ENCODE assay signal across 7 cellular contexts in the genomic region with DNA sequence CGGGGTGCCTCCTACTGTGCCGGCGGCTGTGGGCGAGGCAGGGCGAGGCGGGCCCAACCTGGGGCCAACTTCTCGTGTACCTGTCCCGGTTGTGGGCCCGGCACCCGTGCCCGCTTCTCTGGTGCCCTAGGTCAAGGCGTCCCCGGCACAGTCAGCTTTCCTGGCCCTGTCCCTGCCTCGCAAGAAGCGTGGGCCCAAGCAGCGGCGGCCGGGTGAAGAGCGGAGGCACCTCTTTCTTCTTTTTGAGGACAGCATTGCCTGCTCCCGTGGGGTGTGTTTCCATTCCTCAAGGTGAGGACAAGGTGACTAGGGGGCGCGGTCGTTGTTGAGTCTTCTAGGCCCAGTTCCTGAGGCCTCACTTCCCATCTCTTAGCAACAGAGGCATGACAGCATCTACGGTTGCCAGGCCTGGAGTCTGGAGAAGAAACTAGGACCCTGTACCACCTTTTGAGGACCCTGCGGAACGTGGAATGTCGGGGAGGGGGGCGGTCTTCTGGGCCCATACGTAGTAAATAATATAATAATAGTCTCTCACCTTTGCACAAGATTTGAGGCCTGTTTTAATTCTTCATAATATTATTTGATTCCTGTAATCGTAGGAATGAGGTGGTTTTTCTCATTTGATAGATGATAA. TPM values are rescaled to one million over a fixed set of nuclear protein-coding genes. Genes with fewer than 3 reads are reported as not detected.
DNase-seq lines count a peak whose midpoint lies in the region; ATAC-seq, FAIRE-seq and TF ChIP-seq lines count a peak whose summit lies in the region.

No MANE protein-coding gene starts in this region.

- H3K4me1 ChIP-seq in Peyer's patch: peaks cover 0 to 58% (median 3%) of the 10 kb centered on the region in 4 donors
- peaks cover 10% of the 10 kb centered on the region for H3K4me1 ChIP-seq in effector memory CD4-positive, alpha-beta T cell (ENCODE audit: control insufficient read depth, insufficient read depth, low read length, poor library complexity, severe bottlenecking)
- peaks cover 9 to 49% of the 10 kb centered on the region in 2 donors for H3K4me1 ChIP-seq in muscle layer of duodenum (ENCODE audit: control insufficient read depth in 1 of 2, insufficient read depth in 2 of 2, low read length in 2 of 2)

- H3K27ac ChIP-seq in Peyer's patch: peak overlapping the region; percentile 89 to 97 (median 96)
- peak overlapping the region; percentile 97 for H3K27ac ChIP-seq in effector memory CD4-positive, alpha-beta T cell (ENCODE audit: insufficient read depth, low read length, poor library complexity, severe bottlenecking)
- peak overlapping the region; percentile 98 for H3K27ac ChIP-seq in muscle layer of duodenum (ENCODE audit: low read length)

- no peaks in the 10 kb centered on the region for H3K27me3 ChIP-seq in Peyer's patch
- no peaks in the 10 kb centered on the region for H3K27me3 ChIP-seq in effector memory CD4-positive, alpha-beta T cell (replicated peaks; ENCODE audit: control insufficient read depth, insufficient read depth, low read length, poor library complexity, severe bottlenecking)
- H3K27me3 ChIP-seq in muscle layer of duodenum (ENCODE audit: low read depth, low read length): no peaks in the 10 kb centered on the region

- DNase-seq in GM12891 (ENCODE audit: insufficient read length, low spot score): no peak
- DNase-seq in Peyer's patch: peak in 2 of 3 donors; percentile 38 to 79
- no peak for DNase-seq in effector memory CD4-positive, alpha-beta T cell
- DNase-seq in H54 (ENCODE audit: insufficient read length, low spot score): no peak
- DNase-seq in GM12892 (ENCODE audit: insufficient read length): no peak

- FAIRE-seq in GM12891 (lab: Jason Lieb, UNC): peak; percentile 23
- FAIRE-seq in H54 (lab: Jason Lieb, UNC): no peak
- FAIRE-seq in GM12892 (lab: Jason Lieb, UNC): no peak

- H3K4me3 ChIP-seq in Peyer's patch (peak overlapping the region; percentile 78 to 99 (median 84)), muscle layer of duodenum (ENCODE audit: low read depth in 1 of 2, low read length in 2 of 2) (peak overlapping the region; percentile 83 to 100)
- H3K4me3 ChIP-seq in effector memory CD4-positive, alpha-beta T cell (ENCODE audit: insufficient read depth, low read depth, low read length, poor library complexity, severe bottlenecking): peak overlapping the region; percentile 81

- no peaks in the 10 kb centered on the region for H3K9me3 ChIP-seq in Peyer's patch
- H3K9me3 ChIP-seq in effector memory CD4-positive, alpha-beta T cell (ENCODE audit: control insufficient read depth, low read length): no peaks in the 10 kb centered on the region
- no peaks in the 10 kb centered on the region for H3K9me3 ChIP-seq in muscle layer of duodenum (ENCODE audit: control insufficient read depth in 1 of 2, low read length in 2 of 2)

- no peak for TF ChIP-seq CTCF in Peyer's patch (IDR thresholded peaks at IDR 0.05)

- TF ChIP-seq POLR2A in GM12891 (IDR thresholded peaks at IDR 0.05; ENCODE audit: low read depth, low read length): no peak
- TF ChIP-seq POLR2A in Peyer's patch (IDR thresholded peaks at IDR 0.05): no peak
- no peak for TF ChIP-seq POLR2A in H54 (IDR thresholded peaks at IDR 0.05; ENCODE audit: low read depth, low read length)
- no peak for TF ChIP-seq POLR2A in GM12892 (IDR thresholded peaks at IDR 0.05; ENCODE audit: low read depth, low read length)

- peak; percentile 22 for ATAC-seq in HG02571 (IDR thresholded peaks at IDR 0.05; ENCODE audit: unreplicated experiment)

- peaks cover 0 to 45% (median 2%) of the 10 kb centered on the region in 3 donors for H3K36me3 ChIP-seq in Peyer's patch
- peaks cover 32% of the 10 kb centered on the region for H3K36me3 ChIP-seq in effector memory CD4-positive, alpha-beta T cell (ENCODE audit: control insufficient read depth, insufficient read depth, low read length)
- H3K36me3 ChIP-seq in muscle layer of duodenum (ENCODE audit: control insufficient read depth in 1 of 2, insufficient read depth in 2 of 2, low read length in 2 of 2): peaks cover 27 to 38% of the 10 kb centered on the region in 2 donors

TF ChIP-seq in GM12891, 5 proteins besides CTCF, POLR2A, EP300 and RAD21:
- TF ChIP-seq PAX5 (IDR thresholded peaks at IDR 0.05; ENCODE audit: insufficient read depth, low read length, severe bottlenecking) (no peak), POU2F2 (IDR thresholded peaks at IDR 0.05; ENCODE audit: low read depth, low read length) (0 out of 2 replicates have a peak, but pooled peaks have one; percentile 2)

RNA-seq across cellular contexts. Expression of a gene that starts 0.4 kb away (rescaled TPM):
- 86.0 TPM for polyA plus RNA-seq in GM12891 (2012; ENCODE audit: low read depth, missing spikeins)
- total RNA-seq in Peyer's patch: 100 to 1,000 TPM; 115 to 394 (median 356) TPM
- polyA plus RNA-seq in GM12892 (2012; ENCODE audit: missing spikeins): 66.5 TPM

RNA-seq across cellular contexts. Expression of a gene that starts 0.8 kb away (rescaled TPM):
- 41.2 TPM for polyA plus RNA-seq in GM12891 (2012; ENCODE audit: low read depth, missing spikeins)
- 10 to 100 TPM; 20.6 to 31.3 (median 23.0) TPM for total RNA-seq in Peyer's patch
- polyA plus RNA-seq in GM12892 (2012; ENCODE audit: missing spikeins): 46.5 TPM

RNA-seq across cellular contexts. Expression of a gene that starts 22.7 kb away (rescaled TPM):
- polyA plus RNA-seq in GM12891 (2012; ENCODE audit: low read depth, missing spikeins): 10.5 TPM
- total RNA-seq in Peyer's patch: 10 to 100 TPM; 18.2 to 78.6 (median 74.4) TPM
- polyA plus RNA-seq in GM12892 (2012; ENCODE audit: missing spikeins): 7.9 TPM

Comparison
In these comparisons a context has a peak if more than half of its experiments do, and no peak if none do; other contexts are left out.
1. DNase-seq: peak in Peyer's patch (2 of 3); none in GM12891 (single experiment), effector memory CD4-positive, alpha-beta T cell (0 of 3), H54 (single experiment) and GM12892 (single experiment).
2. Peak in every context shown above with its lines, with median percentiles within 50 percentile points of each other: H3K27ac ChIP-seq and H3K4me3 ChIP-seq.